24 cellular contexts compared by ENCODE assay signal in the genomic region with DNA sequence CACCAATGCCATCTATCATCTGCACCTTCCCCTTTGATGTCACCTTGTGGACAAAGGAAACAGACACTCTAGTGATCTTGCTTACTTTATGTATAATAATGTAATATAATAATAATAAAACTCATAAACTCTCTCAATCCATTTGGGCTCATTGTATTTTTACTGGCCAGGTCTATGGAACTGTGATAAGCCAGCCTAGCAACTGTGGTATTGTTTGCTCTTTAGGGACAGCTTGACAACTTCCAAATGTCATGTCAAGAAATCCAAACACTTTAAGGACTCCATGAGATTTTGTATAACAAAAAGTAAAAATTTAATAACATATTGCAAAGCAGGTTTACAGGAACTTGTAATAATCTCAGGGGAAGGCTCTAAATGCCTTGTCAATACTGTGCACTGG.
"Had no signal": no experiment of that assay in that cellular context is flagged by ENCODE, and none has a peak within 500 bp of the region (broad histone marks: within the 10 kb centered on the region; RNA-seq: fewer than 3 reads in every experiment).

No MANE protein-coding gene starts in this region.

- H3K36me3 ChIP-seq: colonic mucosa, esophagus squamous epithelium, gastroesophageal sphincter, heart left ventricle, left lung, lower lobe of right lung had no signal

- H3K36me3 Mint-ChIP-seq: mesothelial cell of epicardium; naive thymus-derived CD4-positive, alpha-beta T cell had no signal

- DNase-seq: colonic mucosa; cortex of kidney; effector CD8-positive, alpha-beta T cell; effector memory CD8-positive, alpha-beta T cell; endodermal cell; esophagus squamous epithelium; foreskin keratinocyte; heart left ventricle; hypothalamus; immature natural killer cell; islet precursor cell; kidney; kidney glomerular epithelial cell; left lung; left ventricle myocardium superior; lower lobe of right lung; mesenchymal stem cell; naive thymus-derived CD4-positive, alpha-beta T cell had no signal

- H3K9me3 Mint-ChIP-seq: endodermal cell, mesothelial cell of epicardium had no signal

- H3K4me1 ChIP-seq: colonic mucosa, esophagus squamous epithelium, foreskin keratinocyte, gastroesophageal sphincter, heart left ventricle, left lung, lower lobe of right lung had no signal

- H3K4me1 Mint-ChIP-seq: endodermal cell; immature natural killer cell; mesothelial cell of epicardium; naive thymus-derived CD4-positive, alpha-beta T cell had no signal

- H3K9me3 ChIP-seq: colonic mucosa, esophagus squamous epithelium, gastroesophageal sphincter, lower lobe of right lung had no signal

- H3K27me3 Mint-ChIP-seq: dendritic cell treated with granulocyte-macrophage colony-stimulating factor and Interleukin-4, amounts not matched to agents 40 ng/mL and 50 ng/mL, for 4 days; effector memory CD8-positive, alpha-beta T cell; naive thymus-derived CD4-positive, alpha-beta T cell had no signal

- H3K27ac ChIP-seq: colonic mucosa, epithelial cell of prostate, esophagus squamous epithelium, foreskin keratinocyte, gastroesophageal sphincter, heart left ventricle, hepatocyte, left lung, lower lobe of right lung had no signal

- H3K27me3 ChIP-seq: colonic mucosa, esophagus squamous epithelium, foreskin keratinocyte, gastroesophageal sphincter, heart left ventricle, hepatocyte, left lung had no signal

- H3K4me3 Mint-ChIP-seq: dendritic cell treated with granulocyte-macrophage colony-stimulating factor and Interleukin-4, amounts not matched to agents 40 ng/mL and 50 ng/mL, for 4 days; effector memory CD8-positive, alpha-beta T cell; endodermal cell; immature natural killer cell; mesothelial cell of epicardium; naive thymus-derived CD4-positive, alpha-beta T cell had no signal

- H3K4me3 ChIP-seq: colonic mucosa, esophagus squamous epithelium, gastroesophageal sphincter, heart left ventricle, hepatocyte, left lung, lower lobe of right lung had no signal

- ATAC-seq: effector memory CD8-positive, alpha-beta T cell; esophagus mucosa; foreskin keratinocyte; gastroesophageal sphincter; heart left ventricle; left lung; left ventricle myocardium superior; lower lobe of right lung; naive thymus-derived CD4-positive, alpha-beta T cell had no signal
